ENCODE assay signal across 10 cellular contexts in the genomic region with DNA sequence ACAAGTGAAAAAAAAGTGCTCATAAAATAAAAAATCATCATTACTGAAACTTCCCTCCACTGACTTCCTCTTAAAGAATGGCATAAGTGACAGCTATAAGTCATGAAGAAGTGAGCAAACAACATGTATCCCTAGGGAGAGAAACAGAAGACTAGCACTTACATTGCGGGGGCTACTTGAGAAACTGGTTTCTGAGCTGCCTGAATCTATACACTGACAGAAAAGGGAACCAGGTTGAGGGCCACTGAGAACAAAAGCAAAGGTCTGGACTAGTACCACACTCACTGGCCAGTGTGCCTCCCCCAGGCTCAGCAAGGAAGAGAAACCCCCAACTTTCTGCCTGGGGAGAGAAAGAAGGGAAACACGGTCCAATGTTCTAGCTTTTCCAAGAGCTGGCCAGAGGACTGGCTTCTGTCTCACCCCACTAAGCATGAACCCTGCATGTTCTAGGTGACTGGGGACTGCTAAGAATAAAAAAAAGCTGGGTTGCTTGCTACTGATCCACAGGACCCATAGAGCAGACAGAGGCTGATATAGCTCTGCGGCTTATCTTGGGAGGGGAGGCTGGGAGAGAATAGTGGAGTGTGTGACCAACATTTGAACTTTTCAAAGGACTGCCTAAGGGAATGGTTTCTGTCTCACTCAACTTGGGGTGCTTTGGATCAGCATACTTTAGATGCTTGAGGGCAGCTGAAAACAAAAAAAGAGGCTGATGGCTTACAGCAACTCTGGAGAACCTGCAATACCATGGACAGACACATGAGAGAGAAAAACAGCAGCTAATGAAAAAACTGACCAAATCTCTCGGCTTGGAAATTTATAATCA. TPM values are rescaled to one million over a fixed set of nuclear protein-coding genes. Genes with fewer than 3 reads are reported as not detected.
DNase-seq lines count a peak whose midpoint lies in the region; ATAC-seq and TF ChIP-seq lines count a peak whose summit lies in the region.
"Had no signal": no experiment of that assay in that cellular context is flagged by ENCODE, and none has a peak within 500 bp of the region (broad histone marks: within the 10 kb centered on the region; RNA-seq: fewer than 3 reads in every experiment).

No MANE protein-coding gene starts in this region.

- H3F3A ChIP-seq in SK-N-SH (replicated peaks; ENCODE audit: insufficient read depth): no peaks in the 10 kb centered on the region

- no peak overlapping the region for H3K4me2 ChIP-seq in SK-N-SH

- peaks cover 11% of the 10 kb centered on the region for H3K36me3 Mint-ChIP-seq in nephron progenitor cell (ENCODE audit: low read depth)
- H3K36me3 Mint-ChIP-seq in activated CD8-positive, alpha-beta T cell treated with anti-CD3 and anti-CD28 coated beads, Interleukin-2, amount 10 ng/mL, durations not matched to agents 7 days and 5 days (ENCODE audit: low read depth): peaks cover 40% of the 10 kb centered on the region
- peaks cover 40% of the 10 kb centered on the region for H3K36me3 Mint-ChIP-seq in T-cell

- DNase-seq in SK-N-SH (no peak), nephron progenitor cell (no peak), colonic mucosa (no peak), ovary (no peak), T-cell (no peak)
- DNase-seq in activated CD8-positive, alpha-beta T cell treated with anti-CD3 and anti-CD28 coated beads, Interleukin-2, amount 10 ng/mL, durations not matched to agents 7 days and 5 days: no peak
- DNase-seq: amygdala had no signal

- H3K9me3 ChIP-seq in SK-N-SH (no peaks in the 10 kb centered on the region), colonic mucosa (no peaks in the 10 kb centered on the region), ovary (no peaks in the 10 kb centered on the region)

- no peak for TF ChIP-seq RAD21 in SK-N-SH (IDR thresholded peaks at IDR 0.05; ENCODE audit: low read length)

- H3K9me3 Mint-ChIP-seq in nephron progenitor cell (no peaks in the 10 kb centered on the region), T-cell (no peaks in the 10 kb centered on the region)
- no peaks in the 10 kb centered on the region for H3K9me3 Mint-ChIP-seq in activated CD8-positive, alpha-beta T cell treated with anti-CD3 and anti-CD28 coated beads, Interleukin-2, amount 10 ng/mL, durations not matched to agents 7 days and 5 days (ENCODE audit: insufficient read depth)

- no peaks in the 10 kb centered on the region for H3K9me2 ChIP-seq in SK-N-SH

- POLR2A ChIA-PET in SK-N-SH (lab: Yijun Ruan, JAX): no interaction called here
- POLR2A ChIA-PET in activated CD8-positive, alpha-beta T cell treated with anti-CD3 and anti-CD28 coated beads, Interleukin-2, amount 10 ng/mL, durations not matched to agents 7 days and 5 days (lab: Charles Lee): no interaction called here
- POLR2A ChIA-PET in T-cell (lab: Charles Lee): interaction anchor here in 1 of 2 donors (0.5 kb wide), 1 partner anchor 27 kb away, joined by 3 read pairs; no protein-coding TSS in a partner anchor

- no peaks in the 10 kb centered on the region for H3K27me3 Mint-ChIP-seq in nephron progenitor cell (ENCODE audit: low read depth, poor library complexity)
- no peaks in the 10 kb centered on the region for H3K27me3 Mint-ChIP-seq in activated CD8-positive, alpha-beta T cell treated with anti-CD3 and anti-CD28 coated beads, Interleukin-2, amount 10 ng/mL, durations not matched to agents 7 days and 5 days (ENCODE audit: low read depth)
- no peaks in the 10 kb centered on the region for H3K27me3 Mint-ChIP-seq in T-cell

- H2AFZ ChIP-seq in SK-N-SH (ENCODE audit: low read depth): no peak overlapping the region

- intact Hi-C loops in colonic mucosa (cut with DNase I): no loop called here
- intact Hi-C loops in ovary (cut with DNase I): no loop called here

- H3K27ac ChIP-seq in SK-N-SH (ENCODE audit: low read depth in 2 of 2, low read length in 1 of 2) (peak overlapping the region in 1 of 2 experiments; percentile 43; a peak in 1 of 4 replicates), colonic mucosa (no peak overlapping the region), ovary (no peak overlapping the region)

- ATAC-seq in GM18870 (IDR thresholded peaks at IDR 0.05; ENCODE audit: unreplicated experiment): peak; percentile 88
- peak; percentile 91 for ATAC-seq in HG02938 (IDR thresholded peaks at IDR 0.05; ENCODE audit: unreplicated experiment)
- ATAC-seq in activated CD8-positive, alpha-beta T cell treated with anti-CD3 and anti-CD28 coated beads, Interleukin-2, amount 10 ng/mL, durations not matched to agents 7 days and 5 days: no peak
- no peak for ATAC-seq in T-cell (replicated peaks in 1 of 4)

- no peak overlapping the region for H3K9ac ChIP-seq in SK-N-SH
- H3K9ac ChIP-seq in colonic mucosa (ENCODE audit: low read depth in 2 of 2, low read length in 2 of 2): no peak overlapping the region

- TF ChIP-seq EP300 in SK-N-SH (IDR thresholded peaks at IDR 0.05; ENCODE audit: borderline replicate concordance in 1 of 2, low read depth in 1 of 2, low read length in 1 of 2) (no peak), ovary (IDR thresholded peaks at IDR 0.05) (no peak)

- CTCF ChIA-PET in SK-N-SH (lab: Yijun Ruan, JAX) (interaction anchor here (0.7 to 1.3 kb wide), 2 partner anchors 8 to 186 kb away, joined by 3 to 4 read pairs; a partner anchor contains a TSS), T-cell (lab: Charles Lee) (no interaction called here)
- CTCF ChIA-PET in activated CD8-positive, alpha-beta T cell treated with anti-CD3 and anti-CD28 coated beads, Interleukin-2, amount 10 ng/mL, durations not matched to agents 7 days and 5 days (lab: Charles Lee): interaction anchor here (1.2 to 1.3 kb wide), 2 partner anchors 16 to 347 kb away, joined by 4 read pairs; no protein-coding TSS in a partner anchor

- H3K4me3 ChIP-seq in SK-N-SH (ENCODE audit: low read depth in 2 of 2, low read length in 1 of 2): no peak overlapping the region
- no peak overlapping the region for H3K4me3 ChIP-seq in colonic mucosa
- H3K4me3 ChIP-seq in ovary: no peak overlapping the region
- H3K4me3 ChIP-seq: skin epidermis had no signal

- H4K20me1 ChIP-seq in SK-N-SH (ENCODE audit: insufficient read depth): no peaks in the 10 kb centered on the region; the same call in 1 of the 2 replicates

- TF ChIP-seq POLR2A in ovary (IDR thresholded peaks at IDR 0.05): no peak

- H3K79me2 ChIP-seq in SK-N-SH (ENCODE audit: insufficient read depth): peaks cover 97% of the 10 kb centered on the region

- H3K36me3 ChIP-seq in SK-N-SH (replicated peaks in 1 of 2; ENCODE audit: control insufficient read depth in 1 of 2, insufficient read depth in 2 of 2, low read length in 1 of 2) (peaks cover 28 to 32% of the 10 kb centered on the region in 2 experiments), colonic mucosa (no peaks in the 10 kb centered on the region), ovary (no peaks in the 10 kb centered on the region)

- 90% methylated on average over 4 of the region's 4 CpGs for WGBS in SK-N-SH (ENCODE audit: low lambda C conversion rate)
- 80 to 90% (median 85%) methylated on average over 4 of the region's 4 CpGs for WGBS in ovary, 3 donors

- H3K27ac Mint-ChIP-seq in nephron progenitor cell: peak overlapping the region; percentile 76
- no peak overlapping the region for H3K27ac Mint-ChIP-seq in activated CD8-positive, alpha-beta T cell treated with anti-CD3 and anti-CD28 coated beads, Interleukin-2, amount 10 ng/mL, durations not matched to agents 7 days and 5 days
- H3K27ac Mint-ChIP-seq in T-cell: no peak overlapping the region

- H3K4me3 Mint-ChIP-seq in nephron progenitor cell: no peak overlapping the region
- no peak overlapping the region for H3K4me3 Mint-ChIP-seq in activated CD8-positive, alpha-beta T cell treated with anti-CD3 and anti-CD28 coated beads, Interleukin-2, amount 10 ng/mL, durations not matched to agents 7 days and 5 days
- H3K4me3 Mint-ChIP-seq in T-cell: no peak overlapping the region

- H3K4me1 ChIP-seq in SK-N-SH (ENCODE audit: control insufficient read depth in 1 of 2, insufficient read depth in 2 of 2, low read depth in 1 of 2, low read length in 1 of 2) (peaks cover 8% of the 10 kb centered on the region in 2 experiments; a peak in 3 of 4 replicates), colonic mucosa (no peaks in the 10 kb centered on the region), ovary (ENCODE audit: insufficient read depth) (no peaks in the 10 kb centered on the region)

- H3K4me1 Mint-ChIP-seq in nephron progenitor cell (peaks cover 9% of the 10 kb centered on the region), T-cell (peaks cover 6 to 38% (median 30%) of the 10 kb centered on the region in 3 donors)
- H3K4me1 Mint-ChIP-seq in activated CD8-positive, alpha-beta T cell treated with anti-CD3 and anti-CD28 coated beads, Interleukin-2, amount 10 ng/mL, durations not matched to agents 7 days and 5 days (ENCODE audit: low read depth): peaks cover 14% of the 10 kb centered on the region

- H3K27me3 ChIP-seq in SK-N-SH (ENCODE audit: insufficient read depth): no peaks in the 10 kb centered on the region
- H3K27me3 ChIP-seq in colonic mucosa: no peaks in the 10 kb centered on the region
- no peaks in the 10 kb centered on the region for H3K27me3 ChIP-seq in ovary

- TF ChIP-seq CTCF in SK-N-SH (IDR thresholded peaks at IDR 0.05) (peak; percentile 11; the same call in 1 of the 2 replicates), nephron progenitor cell (IDR thresholded peaks at IDR 0.05) (no peak), colonic mucosa (IDR thresholded peaks at IDR 0.05) (no peak), ovary (IDR thresholded peaks at IDR 0.05) (no peak)

TF ChIP-seq in SK-N-SH, 30 proteins besides CTCF, POLR2A, EP300 and RAD21 (continues in another document):
- TF ChIP-seq ELF1 (IDR thresholded peaks at IDR 0.05) (no peak), GABPA (IDR thresholded peaks at IDR 0.05; ENCODE audit: low read depth) (no peak), POLR2AphosphoS5 (IDR thresholded peaks at IDR 0.05; ENCODE audit: low read depth, low read length) (no peak), RFX5 (IDR thresholded peaks at IDR 0.05; ENCODE audit: low read length) (no peak)

RNA-seq across cellular contexts. Expression of a gene that starts 8.1 kb away (rescaled TPM):
- 5.7 and 6.5 TPM in 2 replicates for polyA plus RNA-seq in SK-N-SH (2012; rRNA removed)
- polyA plus RNA-seq in SK-N-SH (2012; cell fraction: cytosol; rRNA removed): 5.0 and 6.5 TPM in 2 replicates
- polyA plus RNA-seq in SK-N-SH (2012; cell fraction: nucleus; rRNA removed): 7.7 and 10.9 TPM in 2 replicates
- 10 to 100 TPM; 12.2 to 25.9 TPM for total RNA-seq in colonic mucosa
- 1 to 10 TPM; 3.8 to 9.2 (median 8.2) TPM for total RNA-seq in ovary
- polyA plus RNA-seq in ovary: 1 to 10 TPM; 2.9 to 7.8 TPM
- total RNA-seq in activated CD8-positive, alpha-beta T cell treated with anti-CD3 and anti-CD28 coated beads, Interleukin-2, amount 10 ng/mL, durations not matched to agents 7 days and 5 days: 10 to 100 TPM; 37.2 to 40.2 TPM
- 10 to 100 TPM; 13.7 to 18.5 (median 16.5) TPM for total RNA-seq in T-cell

Comparison
In these comparisons a context has a peak if more than half of its experiments do, and no peak if none do; other contexts are left out.
1. ATAC-seq: peak in GM18870 (single experiment) and HG02938 (single experiment); none in activated CD8-positive, alpha-beta T cell treated with anti-CD3 and anti-CD28 coated beads, Interleukin-2, amount 10 ng/mL, durations not matched to agents 7 days and 5 days (single experiment) and T-cell (0 of 4).
2. CTCF ChIA-PET loops: an anchor here in SK-N-SH (0.7 to 1.3 kb wide) and activated CD8-positive, alpha-beta T cell treated with anti-CD3 and anti-CD28 coated beads, Interleukin-2, amount 10 ng/mL, durations not matched to agents 7 days and 5 days (1.2 to 1.3 kb wide); none called in T-cell.